Comparison of ENCODE assay signal across 30 cellular contexts in the genomic region with DNA sequence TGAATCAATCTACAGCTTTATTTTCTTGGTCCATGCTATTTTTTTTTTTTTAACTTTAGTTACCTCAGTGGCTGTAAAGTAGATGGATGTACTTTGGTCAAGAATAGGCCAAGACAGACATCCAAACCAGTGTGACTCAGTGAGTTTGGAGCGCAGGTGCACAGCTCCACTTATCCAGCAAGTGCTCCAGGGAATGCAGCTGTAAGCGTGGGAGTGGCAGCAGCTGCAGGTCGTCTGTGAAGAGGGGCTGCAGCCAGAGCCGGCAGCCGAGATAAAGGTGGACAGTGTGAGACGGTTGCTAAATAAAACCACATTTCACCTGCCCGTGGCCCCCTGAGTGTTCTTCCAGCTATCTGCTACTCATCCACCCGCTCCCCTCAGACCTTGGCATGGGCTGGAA.
"Had no signal": no experiment of that assay in that cellular context is flagged by ENCODE, and none has a peak within 500 bp of the region (broad histone marks: within the 10 kb centered on the region; RNA-seq: fewer than 3 reads in every experiment).

No MANE protein-coding gene starts in this region.

- ATAC-seq: activated CD8-positive, alpha-beta T cell treated with anti-CD3 and anti-CD28 coated beads for 36 hours; activated T-cell treated with anti-CD3 and anti-CD28 coated beads, Interleukin-2, amount 50 U/mL, for 72 hours; activated T-helper 17 cell treated with anti-CD3 and anti-CD28 coated beads, Interleukin-2, amount 50 U/mL, for 72 hours had no signal

- DNase-seq: activated CD4-positive, alpha-beta T cell treated with anti-CD3 and anti-CD28 coated beads for 1 hour; activated CD4-positive, alpha-beta T cell treated with anti-CD3 and anti-CD28 coated beads for 48 hours; activated CD4-positive, CD25-positive, alpha-beta regulatory T cell; activated CD8-positive, alpha-beta T cell treated with anti-CD3 and anti-CD28 coated beads for 36 hours; activated effector memory CD4-positive, alpha-beta T cell treated with anti-CD3 and anti-CD28 coated beads, Interleukin-2, amount 50 U/mL, for 16 hours; activated naive CD4-positive, alpha-beta T cell treated with Interleukin-2 at 50 U/mL for 16 hours; activated naive CD8-positive, alpha-beta T cell treated with anti-CD3 and anti-CD28 coated beads, Interleukin-2, amount 10 ng/mL, durations not matched to agents 7 days and 5 days; activated T-cell treated with anti-CD3 and anti-CD28 coated beads, Interleukin-2, amount 50 U/mL, for 1 hour; activated T-cell treated with anti-CD3 and anti-CD28 coated beads, Interleukin-2, amount 50 U/mL, for 72 hours; amygdala; Karpas-422; KBM-7; NCI-H1105; NCI-H1417 treated with DMSO at 0.1 percent for 48 hours; NCI-H187 treated with DMSO at 0.1 percent for 48 hours; NCI-H2081; NCI-H2171; NCI-H226; NCI-H446 treated with DMSO at 0.1 percent for 48 hours; NCI-H526; NCI-H82; Peyer's patch; RPMI8226; SJCRH30; T1000; WERI-Rb-1 had no signal

- H3K27me3 ChIP-seq: ascending aorta, breast epithelium, Peyer's patch, SJCRH30 had no signal

- H3K27ac ChIP-seq: ascending aorta, breast epithelium, Peyer's patch, SJCRH30, SK-N-MC, WERI-Rb-1 had no signal

- H3K4me1 ChIP-seq: ascending aorta, breast epithelium, Peyer's patch, SJCRH30 had no signal

- H3K9me3 ChIP-seq: ascending aorta, breast epithelium, Peyer's patch, SJCRH30 had no signal

- H3K36me3 ChIP-seq: ascending aorta, breast epithelium, Peyer's patch, SJCRH30, WERI-Rb-1 had no signal

- H3K4me3 ChIP-seq: ascending aorta, breast epithelium, Peyer's patch, SJCRH30, SK-N-MC had no signal
